In the genomic region with DNA sequence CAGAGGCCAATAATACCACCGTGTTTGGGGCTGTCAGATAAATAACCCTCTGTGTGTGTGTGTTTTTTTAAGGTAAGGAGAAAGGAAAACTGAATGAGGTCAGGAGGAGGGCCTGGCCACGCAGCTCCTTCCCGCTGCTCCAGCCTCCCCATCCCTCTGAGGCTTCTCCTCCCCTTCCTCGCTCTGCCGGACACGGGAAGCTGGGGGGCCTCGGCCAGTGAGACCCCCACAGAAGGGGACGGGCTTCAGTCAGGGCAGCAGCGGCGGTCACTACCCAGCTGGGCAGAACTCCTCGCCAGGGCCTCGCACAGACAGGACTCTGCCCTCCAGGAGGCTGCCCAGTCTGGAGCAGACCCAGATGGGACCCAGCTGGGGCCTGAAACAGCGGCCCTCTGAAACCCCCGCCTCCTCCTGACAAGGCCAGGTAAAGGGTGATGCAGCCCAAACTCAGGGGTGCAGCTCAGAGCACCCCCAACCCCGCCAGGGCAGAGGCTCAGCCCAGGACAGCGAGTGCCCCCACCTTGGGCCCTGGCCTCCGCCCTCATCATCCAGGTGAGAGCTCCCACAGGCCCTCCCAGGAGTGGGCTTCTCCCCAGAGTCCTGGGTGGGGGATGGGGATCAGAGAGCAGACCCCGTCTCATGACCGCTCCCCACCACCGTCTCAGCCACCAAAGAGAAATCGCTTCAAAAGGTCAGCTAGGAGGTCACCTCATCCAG, we compare ENCODE assay signal across 10 cellular contexts. TPM values are rescaled to one million over a fixed set of nuclear protein-coding genes. Genes with fewer than 3 reads are reported as not detected.
DNase-seq lines count a peak whose midpoint lies in the region; ATAC-seq and TF ChIP-seq lines count a peak whose summit lies in the region.
"Had no signal": no experiment of that assay in that cellular context is flagged by ENCODE, and none has a peak within 500 bp of the region (broad histone marks: within the 10 kb centered on the region; RNA-seq: fewer than 3 reads in every experiment).

No MANE protein-coding gene starts in this region.

- no peaks in the 10 kb centered on the region for H3K36me3 ChIP-seq in upper lobe of right lung

- no peak for DNase-seq in activated naive CD8-positive, alpha-beta T cell treated with anti-CD3 and anti-CD28 coated beads for 36 hours
- DNase-seq in mesothelial cell of epicardium (ENCODE audit: low spot score in 2 of 2, unreplicated experiment in 2 of 2) (no peak), upper lobe of right lung (peak; percentile 65)

- H3K9me3 ChIP-seq in upper lobe of right lung = no peaks in the 10 kb centered on the region

- H3K27ac Mint-ChIP-seq in activated naive CD8-positive, alpha-beta T cell = no peak overlapping the region
- no peak overlapping the region for H3K27ac Mint-ChIP-seq in activated naive CD8-positive, alpha-beta T cell treated with anti-CD3 and anti-CD28 coated beads for 36 hours
- H3K27ac Mint-ChIP-seq in mesothelial cell of epicardium = no peak overlapping the region

- H3K4me1 Mint-ChIP-seq in activated naive CD8-positive, alpha-beta T cell (ENCODE audit: low read depth) = peaks cover 2% of the 10 kb centered on the region
- peaks cover 4% of the 10 kb centered on the region for H3K4me1 Mint-ChIP-seq in activated naive CD8-positive, alpha-beta T cell treated with anti-CD3 and anti-CD28 coated beads for 36 hours
- peaks cover 4% of the 10 kb centered on the region for H3K4me1 Mint-ChIP-seq in mesothelial cell of epicardium

- intact Hi-C loops in upper lobe of right lung (cut with DNase I) = no loop called here

- H3K27ac ChIP-seq in cingulate gyrus (ENCODE audit: low read depth, low read length) = peak overlapping the region; percentile 39
- H3K27ac ChIP-seq in upper lobe of right lung = no peak overlapping the region

- peaks cover 3% of the 10 kb centered on the region for H3K27me3 Mint-ChIP-seq in activated naive CD8-positive, alpha-beta T cell
- H3K27me3 Mint-ChIP-seq in activated naive CD8-positive, alpha-beta T cell treated with anti-CD3 and anti-CD28 coated beads for 36 hours = peaks cover 23% of the 10 kb centered on the region
- H3K27me3 Mint-ChIP-seq in mesothelial cell of epicardium (ENCODE audit: low read depth) = peaks cover 46% of the 10 kb centered on the region

- H3K9me3 Mint-ChIP-seq in activated naive CD8-positive, alpha-beta T cell (ENCODE audit: low read depth) = no peaks in the 10 kb centered on the region
- no peaks in the 10 kb centered on the region for H3K9me3 Mint-ChIP-seq in activated naive CD8-positive, alpha-beta T cell treated with anti-CD3 and anti-CD28 coated beads for 36 hours
- no peaks in the 10 kb centered on the region for H3K9me3 Mint-ChIP-seq in mesothelial cell of epicardium

- H3K36me3 Mint-ChIP-seq in activated naive CD8-positive, alpha-beta T cell = no peaks in the 10 kb centered on the region
- H3K36me3 Mint-ChIP-seq in activated naive CD8-positive, alpha-beta T cell treated with anti-CD3 and anti-CD28 coated beads for 36 hours = no peaks in the 10 kb centered on the region
- H3K36me3 Mint-ChIP-seq in mesothelial cell of epicardium = no peaks in the 10 kb centered on the region

- peaks cover 11% of the 10 kb centered on the region for H3K4me1 ChIP-seq in upper lobe of right lung

- peak; percentile 3 for ATAC-seq in upper lobe of right lung
- ATAC-seq in GM21447 (IDR thresholded peaks at IDR 0.05; ENCODE audit: unreplicated experiment) = no peak
- ATAC-seq in HG02623 (IDR thresholded peaks at IDR 0.05; ENCODE audit: unreplicated experiment) = no peak
- no peak for ATAC-seq in GM18907 (IDR thresholded peaks at IDR 0.05; ENCODE audit: unreplicated experiment)

- H3K4me3 ChIP-seq in upper lobe of right lung = peak overlapping the region; percentile 33

- TF ChIP-seq CTCF in mesothelial cell of epicardium (IDR thresholded peaks at IDR 0.05; ENCODE audit: unreplicated experiment) = peak; percentile 70
- no peak for TF ChIP-seq CTCF in upper lobe of right lung (IDR thresholded peaks at IDR 0.05)

- H3K27me3 ChIP-seq in upper lobe of right lung = peaks cover 34% of the 10 kb centered on the region

- H3K4me3 Mint-ChIP-seq in activated naive CD8-positive, alpha-beta T cell = peak overlapping the region; percentile 69
- no peak overlapping the region for H3K4me3 Mint-ChIP-seq in activated naive CD8-positive, alpha-beta T cell treated with anti-CD3 and anti-CD28 coated beads for 36 hours
- peak overlapping the region; percentile 34 for H3K4me3 Mint-ChIP-seq in mesothelial cell of epicardium

RNA-seq across cellular contexts. Expression of a gene that starts 2.3 kb away (rescaled TPM):
- under 1 TPM in 1 of 2 experiments, not detected in 1; 0.27 TPM for total RNA-seq in activated naive CD8-positive, alpha-beta T cell treated with anti-CD3 and anti-CD28 coated beads for 36 hours
- total RNA-seq in mesothelial cell of epicardium (14.4 to 15.6 TPM (median 14.6 TPM) in 3 replicates), upper lobe of right lung (0.67 TPM)

RNA-seq across cellular contexts. Expression of a gene that starts 24.0 kb away (rescaled TPM):
- 100 to 1,000 TPM; 128 to 136 TPM for total RNA-seq in activated naive CD8-positive, alpha-beta T cell treated with anti-CD3 and anti-CD28 coated beads for 36 hours
- total RNA-seq in mesothelial cell of epicardium = 258 to 271 TPM (median 269 TPM) in 3 replicates
- 355 TPM for total RNA-seq in upper lobe of right lung

RNA-seq across cellular contexts. Expression of a gene that starts 24.1 kb away (rescaled TPM):
- under 1 TPM in 1 of 2 experiments, not detected in 1; 0.19 TPM for total RNA-seq in activated naive CD8-positive, alpha-beta T cell treated with anti-CD3 and anti-CD28 coated beads for 36 hours
- total RNA-seq in mesothelial cell of epicardium = 9.7 to 11.8 TPM (median 10.0 TPM) in 3 replicates
- total RNA-seq in upper lobe of right lung = not detected
- total RNA-seq: fibroblast of lung, M059J had no signal

RNA-seq across cellular contexts. Expression of a gene that starts 40.6 kb away (rescaled TPM):
- under 1 TPM; 0.16 to 0.26 TPM for total RNA-seq in activated naive CD8-positive, alpha-beta T cell treated with anti-CD3 and anti-CD28 coated beads for 36 hours
- 0.11 to 0.18 TPM in 2 of 3 replicates, not detected in the other for total RNA-seq in mesothelial cell of epicardium
- total RNA-seq in upper lobe of right lung = 4.9 TPM
- total RNA-seq: M059J had no signal

RNA-seq across cellular contexts. Expression of a gene that starts 51.0 kb away (rescaled TPM):
- total RNA-seq in activated naive CD8-positive, alpha-beta T cell treated with anti-CD3 and anti-CD28 coated beads for 36 hours = not detected
- total RNA-seq in mesothelial cell of epicardium (not detected in 3 replicates), upper lobe of right lung (not detected)
- total RNA-seq: fibroblast of lung, M059J had no signal
